Comparison of ENCODE assay signal across 1 cellular context in genomic region chr15:101182215-101182614, GRCh38.
TF ChIP-seq lines count a peak whose summit lies in the region.

No MANE protein-coding gene starts in this region.

TF ChIP-seq in endothelial cell of umbilical vein, 7 proteins besides CTCF, POLR2A, EP300 and RAD21 (continued from another document):
- TF ChIP-seq JUN (IDR thresholded peaks at IDR 0.05; ENCODE audit: borderline replicate concordance, insufficient read depth, insufficient read length, low read depth) (no peak), POLR2AphosphoS5 (IDR thresholded peaks at IDR 0.05; ENCODE audit: insufficient read depth, low read depth, low read length) (no peak), GATA2 (IDR thresholded peaks at IDR 0.05; ENCODE audit: insufficient read depth, insufficient read length, low read depth, low read length) (no peak)
